16 cellular contexts compared by ENCODE assay signal in genomic region chr19:47469419-47469700, GRCh38. TPM values are rescaled to one million over a fixed set of nuclear protein-coding genes. Genes with fewer than 3 reads are reported as not detected.
A peak's percentile ranks its signal among the peaks of the same experiment; 100 is the strongest.
DNase-seq lines count a peak whose midpoint lies in the region; ATAC-seq and TF ChIP-seq lines count a peak whose summit lies in the region.
"Had no signal": no experiment of that assay in that cellular context is flagged by ENCODE, and none has a peak within 500 bp of the region (broad histone marks: within the 10 kb centered on the region; RNA-seq: fewer than 3 reads in every experiment).

No MANE protein-coding gene starts in this region.

- H3K27me3 Mint-ChIP-seq in H9 (ENCODE audit: low read depth), result peaks cover 25% of the 10 kb centered on the region

- no peak overlapping the region for H4K8ac ChIP-seq in H9 (replicated peaks; ENCODE audit: insufficient read length, low read depth, low read length)

- H2BK12ac ChIP-seq in H9 (ENCODE audit: insufficient read length, low read depth, low read length), result no peak overlapping the region

- H3T11ph ChIP-seq in H9 (ENCODE audit: low read length), result no peak overlapping the region

- ATAC-seq in GM21529 (IDR thresholded peaks at IDR 0.05; ENCODE audit: unreplicated experiment) (no peak), GM19455 (IDR thresholded peaks at IDR 0.05; ENCODE audit: unreplicated experiment) (no peak)
- ATAC-seq: HCT116, PC-3 had no signal

- H3K23me2 ChIP-seq in H9 (ENCODE audit: insufficient read length, low read depth, low read length, poor library complexity, severe bottlenecking), result peaks cover 13% of the 10 kb centered on the region

- no peak overlapping the region for H3K27ac Mint-ChIP-seq in H9

- H3K9ac ChIP-seq in H9 (ENCODE audit: extremely low read depth, insufficient read length, low read length) (no peak overlapping the region), muscle layer of colon (ENCODE audit: low read length) (no peak overlapping the region), stomach smooth muscle (ENCODE audit: low read length in 2 of 2) (peak overlapping the region in 1 of 2 donors; percentile 61)

- DNase-seq in H9, result no peak
- no peak for DNase-seq in HUDEP-2 (lab: John Stamatoyannopoulos, UW; ENCODE audit: unreplicated experiment in 76 of 76)
- DNase-seq: ACHN, AML-193, MM.1S, NCI-H1694 treated with DMSO at 0.1 percent for 48 hours, NCI-H2227 treated with DMSO at 0.1 percent for 48 hours, PC-3, SJCRH30 had no signal

- no peak overlapping the region for H2BK20ac ChIP-seq in H9 (ENCODE audit: low read depth, low read length, poor library complexity, severe bottlenecking)

- no peak overlapping the region for H3K23ac ChIP-seq in H9 (ENCODE audit: insufficient read length, low read depth, low read length)

- H3K4me1 Mint-ChIP-seq in H9, result peaks cover 26 to 47% of the 10 kb centered on the region in 2 experiments

- H3K9me3 Mint-ChIP-seq in H9, result no peaks in the 10 kb centered on the region; a peak in 1 of 5 replicates

- H3K18ac ChIP-seq in H9 (ENCODE audit: insufficient read length, low read depth, low read length), result peak overlapping the region; percentile 16

- H2AFZ ChIP-seq in H9 (ENCODE audit: low read length), result no peak overlapping the region

- no peak overlapping the region for H2BK120ac ChIP-seq in H9 (ENCODE audit: low read depth, low read length, poor library complexity, severe bottlenecking)

- H4K20me1 ChIP-seq in H9 (ENCODE audit: control insufficient read depth, insufficient read depth, insufficient read length), result no peaks in the 10 kb centered on the region

- H3K36me3 ChIP-seq in muscle layer of colon (ENCODE audit: insufficient read depth, low read length) (no peaks in the 10 kb centered on the region), stomach smooth muscle (ENCODE audit: control insufficient read depth in 2 of 2, insufficient read depth in 2 of 2, low read length in 2 of 2) (peaks cover 3 to 5% of the 10 kb centered on the region in 2 donors)
- H3K36me3 ChIP-seq: SJCRH30 had no signal

- H2BK15ac ChIP-seq in H9 (ENCODE audit: low read depth, low read length), result no peak overlapping the region

- H3K79me2 ChIP-seq in H9 (ENCODE audit: insufficient read depth, low read length), result no peaks in the 10 kb centered on the region; the same call in 1 of the 2 replicates

- H3K79me1 ChIP-seq in H9 (ENCODE audit: insufficient read depth, low read depth, low read length, poor library complexity, severe bottlenecking), result no peaks in the 10 kb centered on the region

- H3K56ac ChIP-seq in H9 (ENCODE audit: insufficient read length, low read depth, low read length), result no peak overlapping the region

- no peak overlapping the region for H3K14ac ChIP-seq in H9 (ENCODE audit: insufficient read depth, low read length)

- no peak overlapping the region for H3K4me2 ChIP-seq in H9 (ENCODE audit: insufficient read depth, insufficient read length, low read length)

- H3K36me3 Mint-ChIP-seq in H9 (ENCODE audit: insufficient read depth in 1 of 3, low read depth in 3 of 3), result peaks cover 0 to 1% (median 0%) of the 10 kb centered on the region in 3 experiments; a peak in 2 of 7 replicates

- no peak overlapping the region for H2BK5ac ChIP-seq in H9 (ENCODE audit: insufficient read length, low read length)

- peak overlapping the region in 1 of 2 experiments; percentile 34; a peak in 3 of 5 replicates for H3K4me3 Mint-ChIP-seq in H9

- no peak for TF ChIP-seq CTCF in H9 (conservative IDR thresholded peaks at IDR 0.05)

- no peak overlapping the region for H3K4ac ChIP-seq in H9 (ENCODE audit: low read depth, low read length)

- peaks cover 7% of the 10 kb centered on the region; the same call in 1 of the 2 replicates for H3K4me1 ChIP-seq in H9 (ENCODE audit: insufficient read depth, low read length)
- H3K4me1 ChIP-seq in muscle layer of colon (ENCODE audit: insufficient read depth, low read length), result peaks cover 27% of the 10 kb centered on the region
- H3K4me1 ChIP-seq in stomach smooth muscle (ENCODE audit: control insufficient read depth, insufficient read depth, low read length), result peaks cover 38% of the 10 kb centered on the region
- H3K4me1 ChIP-seq: SJCRH30 had no signal

- no peak overlapping the region for H4K91ac ChIP-seq in H9 (ENCODE audit: insufficient read length, low read depth, low read length)

- WGBS in H9 (ENCODE audit: extremely low coverage, insufficient read length, low lambda C conversion rate), result no CpG with 5 or more reads among the region's 5 CpGs

- H3K27me3 ChIP-seq in H9 (ENCODE audit: insufficient read depth, low read length) (no peaks in the 10 kb centered on the region), muscle layer of colon (ENCODE audit: control insufficient read depth in 1 of 2, insufficient read depth in 2 of 2, low read length in 2 of 2) (peaks cover 6 to 16% of the 10 kb centered on the region in 2 donors), stomach smooth muscle (ENCODE audit: control insufficient read depth in 1 of 2, insufficient read depth in 2 of 2, low read length in 2 of 2) (peaks cover 0 to 3% of the 10 kb centered on the region in 2 donors)

- H3K27ac ChIP-seq in H9 (ENCODE audit: insufficient read length, low read depth, low read length) (no peak overlapping the region), cingulate gyrus (ENCODE audit: low read depth, low read length) (peak overlapping the region; percentile 52), muscle layer of colon (ENCODE audit: low read depth, low read length) (peak overlapping the region; percentile 78), stomach smooth muscle (ENCODE audit: low read length) (peak overlapping the region; percentile 67)
- H3K27ac ChIP-seq: C4-2B, SJCRH30 had no signal

- H3K4me3 ChIP-seq in muscle layer of colon (ENCODE audit: low read depth in 1 of 2, low read length in 2 of 2) (peak overlapping the region; percentile 38 to 56), stomach smooth muscle (ENCODE audit: low read length in 2 of 2) (peak overlapping the region; percentile 72 to 78)
- H3K4me3 ChIP-seq: SJCRH30 had no signal

- H4K5ac ChIP-seq in H9 (ENCODE audit: insufficient read length, low read depth, low read length), result no peak overlapping the region

- H3K9me3 ChIP-seq in H9 (ENCODE audit: control insufficient read depth, low read depth, low read length) (no peaks in the 10 kb centered on the region), muscle layer of colon (ENCODE audit: low read length) (no peaks in the 10 kb centered on the region), stomach smooth muscle (ENCODE audit: control insufficient read depth in 2 of 2, low read length in 2 of 2) (no peaks in the 10 kb centered on the region)
- H3K9me3 ChIP-seq: SJCRH30 had no signal

- no peak overlapping the region for H2AK5ac ChIP-seq in H9 (ENCODE audit: insufficient read length, low read length)

RNA-seq across cellular contexts. Expression of gene SLC8A2, which starts 2.3 kb away (rescaled TPM):
- total RNA-seq in H9 (2021), result 10.7 and 11.3 TPM in 2 replicates

RNA-seq across cellular contexts. Expression of gene KPTN, which starts 14.7 kb away (rescaled TPM):
- total RNA-seq in H9 (2021), result 33.6 and 35.4 TPM in 2 replicates

RNA-seq across cellular contexts. Expression of gene NAPA, which starts 45.5 kb away (rescaled TPM):
- total RNA-seq in H9 (2021), result 62.3 and 62.8 TPM in 2 replicates

RNA-seq across cellular contexts. Expression of gene MEIS3, which starts 50.0 kb away (rescaled TPM):
- 43.8 and 44.0 TPM in 2 replicates for total RNA-seq in H9 (2021)
